Comparison of ENCODE assay signal across 28 cellular contexts in the genomic region with DNA sequence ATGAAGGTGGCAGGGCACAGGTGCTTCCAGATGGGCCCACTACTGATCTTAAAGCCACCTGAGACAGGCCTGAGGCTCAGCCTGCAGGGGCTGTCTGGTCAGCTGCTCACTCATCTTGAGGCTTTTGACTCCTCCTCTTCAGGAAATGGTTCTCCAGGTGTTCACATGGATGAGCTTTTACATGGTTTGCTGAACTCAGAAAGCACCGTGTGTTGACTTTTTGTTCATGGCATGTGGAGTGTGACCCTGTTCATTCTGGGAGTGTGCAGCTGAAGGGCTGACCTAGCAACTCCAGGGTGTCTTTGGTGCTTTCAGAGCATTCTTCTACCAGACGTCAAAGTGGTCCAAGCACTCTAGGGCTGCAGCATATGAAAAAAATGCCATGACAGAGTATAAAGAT.
"Had no signal": no experiment of that assay in that cellular context is flagged by ENCODE, and none has a peak within 500 bp of the region (broad histone marks: within the 10 kb centered on the region; RNA-seq: fewer than 3 reads in every experiment).

No MANE protein-coding gene starts in this region.

- DNase-seq: activated CD4-positive, alpha-beta memory T cell treated with anti-CD3 and anti-CD28 coated beads for 36 hours; activated CD4-positive, alpha-beta T cell treated with anti-CD3 and anti-CD28 coated beads, Interleukin-2, amount 10 ng/mL, durations not matched to agents 24 days and 14 days; activated CD8-positive, alpha-beta memory T cell treated with anti-CD3 and anti-CD28 coated beads, Interleukin-2, amount 50 U/mL, for 4 hours; activated effector memory CD4-positive, alpha-beta T cell treated with anti-CD3 and anti-CD28 coated beads, Interleukin-2, amount 50 U/mL, for 16 hours; activated naive CD4-positive, alpha-beta T cell treated with anti-CD3 and anti-CD28 coated beads for 36 hours; activated naive CD8-positive, alpha-beta T cell treated with anti-CD3 and anti-CD28 coated beads for 36 hours; activated T-cell treated with anti-CD3 and anti-CD28 coated beads, Interleukin-2, amount 50 U/mL, for 1 hour; adrenal gland; aorta; cerebellar nuclear complex; colonic mucosa; dorsolateral prefrontal cortex; effector memory CD8-positive, alpha-beta T cell; erythroblast; left colon; midbrain; naive thymus-derived CD4-positive, alpha-beta T cell; ovary; right lobe of liver; stimulated activated CD4-positive, alpha-beta T cell treated with anti-CD3 and anti-CD28 coated beads, Interleukin-2, amount 100 ng/mL, for 48 hours; stimulated activated naive CD4-positive, alpha-beta T cell treated with Interleukin-2 at 50 U/mL for 16 hours; T-helper 9 cell; transverse colon; WERI-Rb-1 had no signal

- H3K4me3 ChIP-seq: adrenal gland, body of pancreas, cardiac muscle cell, colonic mucosa, dorsolateral prefrontal cortex, gastroesophageal sphincter, hepatocyte, ovary, right lobe of liver, transverse colon had no signal

- H3K36me3 ChIP-seq: adrenal gland, cardiac muscle cell, colonic mucosa, gastroesophageal sphincter, ovary, right lobe of liver, transverse colon, WERI-Rb-1 had no signal

- H3K4me1 ChIP-seq: adrenal gland, body of pancreas, colonic mucosa, gastroesophageal sphincter, right lobe of liver, transverse colon had no signal

- H3K79me2 ChIP-seq: hepatocyte had no signal

- H3K27me3 ChIP-seq: adrenal gland, body of pancreas, colonic mucosa, dorsolateral prefrontal cortex, gastroesophageal sphincter, hepatocyte, ovary, right lobe of liver, transverse colon had no signal

- H3K27ac ChIP-seq: adrenal gland, body of pancreas, cardiac muscle cell, colonic mucosa, dorsolateral prefrontal cortex, gastroesophageal sphincter, hepatocyte, ovary, right lobe of liver, transverse colon, WERI-Rb-1 had no signal

- H2AFZ ChIP-seq: hepatocyte had no signal

- H3K9me3 ChIP-seq: adrenal gland, body of pancreas, colonic mucosa, right lobe of liver, transverse colon had no signal

- H3K4me2 ChIP-seq: hepatocyte had no signal
